In genomic region chr19:56114051-56114694, GRCh38 we compare ENCODE assay signal across 18 cellular contexts. TPM values are rescaled to one million over a fixed set of nuclear protein-coding genes. Genes with fewer than 3 reads are reported as not detected.
DNase-seq lines count a peak whose midpoint lies in the region; ATAC-seq and TF ChIP-seq lines count a peak whose summit lies in the region.
"Had no signal": no experiment of that assay in that cellular context is flagged by ENCODE, and none has a peak within 500 bp of the region (broad histone marks: within the 10 kb centered on the region; RNA-seq: fewer than 3 reads in every experiment).

No MANE protein-coding gene starts in this region.

- peaks cover 92% of the 10 kb centered on the region for H3K79me2 ChIP-seq in mesendoderm (ENCODE audit: control insufficient read depth, insufficient read depth, low read length)
- peaks cover 99% of the 10 kb centered on the region for H3K79me2 ChIP-seq in smooth muscle cell (ENCODE audit: low read depth)

- H3K27ac ChIP-seq in mesendoderm (ENCODE audit: low read depth, low read length): no peak overlapping the region
- H3K27ac ChIP-seq in smooth muscle cell (ENCODE audit: low read depth): no peak overlapping the region
- H3K27ac ChIP-seq: suprapubic skin had no signal

- no peak overlapping the region for H3K4me3 Mint-ChIP-seq in stimulated activated naive CD8-positive, alpha-beta T cell treated with anti-CD3 and anti-CD28 coated beads, Interleukin-15, Interleukin-2, amounts not matched to agents 100 ng/mL and 50 ng/mL, for 24 hours
- peak overlapping the region in 1 of 2 donors; percentile 32 for H3K4me3 Mint-ChIP-seq in stimulated activated naive CD8-positive, alpha-beta T cell treated with anti-CD3 and anti-CD28 coated beads, Interleukin-15, amount 100 ng/mL, for 72 hours
- H3K4me3 Mint-ChIP-seq in activated B cell treated with CpG ODN at 0.5 μM for 24 hours (peak overlapping the region; percentile 35), natural killer cell (peak overlapping the region; percentile 52)
- no peak overlapping the region for H3K4me3 Mint-ChIP-seq in activated CD4-positive, alpha-beta memory T cell treated with anti-CD3 and anti-CD28 coated beads, Interleukin-2, amount 10 ng/mL, durations not matched to agents 7 days and 5 days

- peaks cover 100% of the 10 kb centered on the region for H4K20me1 ChIP-seq in smooth muscle cell (ENCODE audit: low read depth)

- H3K4me1 ChIP-seq in mesendoderm (ENCODE audit: control insufficient read depth, low read depth, low read length) (peaks cover 3% of the 10 kb centered on the region), smooth muscle cell (ENCODE audit: low read depth) (peaks cover 16% of the 10 kb centered on the region)

- H3K27me3 ChIP-seq in mesendoderm (ENCODE audit: insufficient read depth, low read length, poor library complexity) (no peaks in the 10 kb centered on the region), smooth muscle cell (ENCODE audit: low read depth) (no peaks in the 10 kb centered on the region)
- H3K27me3 ChIP-seq: dorsolateral prefrontal cortex, suprapubic skin had no signal

- H2AK5ac ChIP-seq in mesendoderm (ENCODE audit: low read length): no peak overlapping the region

- H3K4me2 ChIP-seq in mesendoderm (ENCODE audit: low read length) (no peak overlapping the region), smooth muscle cell (no peak overlapping the region)

- no peaks in the 10 kb centered on the region for H3K9me3 Mint-ChIP-seq in stimulated activated naive CD8-positive, alpha-beta T cell treated with anti-CD3 and anti-CD28 coated beads, Interleukin-15, Interleukin-2, amounts not matched to agents 100 ng/mL and 50 ng/mL, for 24 hours
- H3K9me3 Mint-ChIP-seq in stimulated activated naive CD8-positive, alpha-beta T cell treated with anti-CD3 and anti-CD28 coated beads, Interleukin-15, amount 100 ng/mL, for 72 hours: no peaks in the 10 kb centered on the region
- H3K9me3 Mint-ChIP-seq in activated B cell treated with CpG ODN at 0.5 μM for 24 hours: no peaks in the 10 kb centered on the region
- H3K9me3 Mint-ChIP-seq in natural killer cell: no peaks in the 10 kb centered on the region
- no peaks in the 10 kb centered on the region for H3K9me3 Mint-ChIP-seq in activated CD4-positive, alpha-beta memory T cell treated with anti-CD3 and anti-CD28 coated beads, Interleukin-2, amount 10 ng/mL, durations not matched to agents 7 days and 5 days

- H4K5ac ChIP-seq in mesendoderm (ENCODE audit: low read length): no peak overlapping the region

- H3K18ac ChIP-seq in mesendoderm (ENCODE audit: low read length): no peak overlapping the region

- no peaks in the 10 kb centered on the region for H3K27me3 Mint-ChIP-seq in stimulated activated naive CD8-positive, alpha-beta T cell treated with anti-CD3 and anti-CD28 coated beads, Interleukin-15, Interleukin-2, amounts not matched to agents 100 ng/mL and 50 ng/mL, for 24 hours
- no peaks in the 10 kb centered on the region for H3K27me3 Mint-ChIP-seq in stimulated activated naive CD8-positive, alpha-beta T cell treated with anti-CD3 and anti-CD28 coated beads, Interleukin-15, amount 100 ng/mL, for 72 hours
- no peaks in the 10 kb centered on the region for H3K27me3 Mint-ChIP-seq in activated B cell treated with CpG ODN at 0.5 μM for 24 hours
- no peaks in the 10 kb centered on the region for H3K27me3 Mint-ChIP-seq in natural killer cell (ENCODE audit: low read depth in 2 of 2)
- no peaks in the 10 kb centered on the region for H3K27me3 Mint-ChIP-seq in activated CD4-positive, alpha-beta memory T cell treated with anti-CD3 and anti-CD28 coated beads, Interleukin-2, amount 10 ng/mL, durations not matched to agents 7 days and 5 days

- H3K9me3 ChIP-seq in smooth muscle cell (replicated peaks; ENCODE audit: low read depth): no peaks in the 10 kb centered on the region
- H3K9me3 ChIP-seq: suprapubic skin had no signal

- H3F3A ChIP-seq in smooth muscle cell (ENCODE audit: low read depth): no peaks in the 10 kb centered on the region

- H2BK15ac ChIP-seq in mesendoderm (replicated peaks; ENCODE audit: low read depth): no peak overlapping the region

- peak overlapping the region; percentile 61 for H3K27ac Mint-ChIP-seq in stimulated activated naive CD8-positive, alpha-beta T cell treated with anti-CD3 and anti-CD28 coated beads, Interleukin-15, Interleukin-2, amounts not matched to agents 100 ng/mL and 50 ng/mL, for 24 hours
- peak overlapping the region in 1 of 2 donors; percentile 60 for H3K27ac Mint-ChIP-seq in stimulated activated naive CD8-positive, alpha-beta T cell treated with anti-CD3 and anti-CD28 coated beads, Interleukin-15, amount 100 ng/mL, for 72 hours
- H3K27ac Mint-ChIP-seq in activated B cell treated with CpG ODN at 0.5 μM for 24 hours: peak overlapping the region; percentile 78
- peak overlapping the region; percentile 78 to 85 for H3K27ac Mint-ChIP-seq in natural killer cell
- H3K27ac Mint-ChIP-seq in activated CD4-positive, alpha-beta memory T cell treated with anti-CD3 and anti-CD28 coated beads, Interleukin-2, amount 10 ng/mL, durations not matched to agents 7 days and 5 days: no peak overlapping the region

- H2BK120ac ChIP-seq in mesendoderm (ENCODE audit: low read depth, low read length): no peak overlapping the region

- no peak for TF ChIP-seq CTCF in activated B cell treated with CpG ODN at 0.5 μM for 24 hours (IDR thresholded peaks at IDR 0.05)
- no peak for TF ChIP-seq CTCF in natural killer cell (IDR thresholded peaks at IDR 0.05)
- no peak for TF ChIP-seq CTCF in smooth muscle cell (IDR thresholded peaks at IDR 0.05; ENCODE audit: borderline replicate concordance, insufficient read depth, poor library complexity, severe bottlenecking)

- no peak overlapping the region for H3K4ac ChIP-seq in mesendoderm (ENCODE audit: low read depth, low read length)

- POLR2A ChIA-PET in activated B cell treated with CpG ODN at 0.5 μM for 24 hours (lab: Charles Lee): no interaction called here
- POLR2A ChIA-PET in activated CD4-positive, alpha-beta memory T cell treated with anti-CD3 and anti-CD28 coated beads, Interleukin-2, amount 10 ng/mL, durations not matched to agents 7 days and 5 days (lab: Charles Lee): no interaction called here

- no peak overlapping the region for H2BK5ac ChIP-seq in mesendoderm (ENCODE audit: low read length)

- no peak overlapping the region for H3K56ac ChIP-seq in mesendoderm (ENCODE audit: low read length)

- H3K36me3 Mint-ChIP-seq in stimulated activated naive CD8-positive, alpha-beta T cell treated with anti-CD3 and anti-CD28 coated beads, Interleukin-15, Interleukin-2, amounts not matched to agents 100 ng/mL and 50 ng/mL, for 24 hours (ENCODE audit: low read depth): peaks cover 11% of the 10 kb centered on the region
- H3K36me3 Mint-ChIP-seq in activated B cell treated with CpG ODN at 0.5 μM for 24 hours (ENCODE audit: low read depth) (peaks cover 12% of the 10 kb centered on the region), natural killer cell (no peaks in the 10 kb centered on the region)
- H3K36me3 Mint-ChIP-seq in activated CD4-positive, alpha-beta memory T cell treated with anti-CD3 and anti-CD28 coated beads, Interleukin-2, amount 10 ng/mL, durations not matched to agents 7 days and 5 days (ENCODE audit: low read depth): peaks cover 7% of the 10 kb centered on the region

- CTCF ChIA-PET in activated B cell treated with CpG ODN at 0.5 μM for 24 hours (lab: Charles Lee): no interaction called here
- CTCF ChIA-PET in activated CD4-positive, alpha-beta memory T cell treated with anti-CD3 and anti-CD28 coated beads, Interleukin-2, amount 10 ng/mL, durations not matched to agents 7 days and 5 days (lab: Charles Lee): no interaction called here

- intact Hi-C loops in activated B cell treated with CpG ODN at 0.5 μM for 24 hours (cut with micrococcal nuclease) (no loop called here), natural killer cell (cut with micrococcal nuclease) (no loop called here)

- H3K36me3 ChIP-seq in mesendoderm (ENCODE audit: control insufficient read depth, insufficient read depth, low read length) (peaks cover 1% of the 10 kb centered on the region), smooth muscle cell (ENCODE audit: low read depth) (no peaks in the 10 kb centered on the region)
- H3K36me3 ChIP-seq: suprapubic skin had no signal

- H2AFZ ChIP-seq in smooth muscle cell (ENCODE audit: low read depth): no peak overlapping the region

- H3K9ac ChIP-seq in mesendoderm (ENCODE audit: low read length) (no peak overlapping the region), smooth muscle cell (ENCODE audit: low read depth) (no peak overlapping the region)

- peaks cover 72% of the 10 kb centered on the region for H3K4me1 Mint-ChIP-seq in stimulated activated naive CD8-positive, alpha-beta T cell treated with anti-CD3 and anti-CD28 coated beads, Interleukin-15, Interleukin-2, amounts not matched to agents 100 ng/mL and 50 ng/mL, for 24 hours (ENCODE audit: low read depth)
- H3K4me1 Mint-ChIP-seq in stimulated activated naive CD8-positive, alpha-beta T cell treated with anti-CD3 and anti-CD28 coated beads, Interleukin-15, amount 100 ng/mL, for 72 hours: peaks cover 85% of the 10 kb centered on the region
- H3K4me1 Mint-ChIP-seq in activated B cell treated with CpG ODN at 0.5 μM for 24 hours (peaks cover 83% of the 10 kb centered on the region), natural killer cell (peaks cover 43 to 53% of the 10 kb centered on the region in 2 donors)
- peaks cover 35% of the 10 kb centered on the region for H3K4me1 Mint-ChIP-seq in activated CD4-positive, alpha-beta memory T cell treated with anti-CD3 and anti-CD28 coated beads, Interleukin-2, amount 10 ng/mL, durations not matched to agents 7 days and 5 days

- H3K23ac ChIP-seq in mesendoderm (ENCODE audit: low read length): no peak overlapping the region

- peaks cover 17% of the 10 kb centered on the region for H3K79me1 ChIP-seq in mesendoderm (ENCODE audit: low read length)

- WGBS in mesendoderm (ENCODE audit: extremely low coverage, insufficient coverage, low lambda C conversion rate): no CpG with 5 or more reads among the region's 19 CpGs
- 88% methylated on average over 18 of the region's 19 CpGs for WGBS in smooth muscle cell (ENCODE audit: low lambda C conversion rate)

- H4K8ac ChIP-seq in mesendoderm (ENCODE audit: low read depth, low read length): no peak overlapping the region

- ATAC-seq in stimulated activated naive CD8-positive, alpha-beta T cell treated with anti-CD3 and anti-CD28 coated beads, Interleukin-15, amount 100 ng/mL, for 72 hours: no peak
- ATAC-seq in activated B cell treated with CpG ODN at 0.5 μM for 24 hours (ENCODE audit: low read depth) (no peak), natural killer cell (no peak)

- H3K4me3 ChIP-seq in mesendoderm (ENCODE audit: low read length) (no peak overlapping the region), smooth muscle cell (no peak overlapping the region)
- H3K4me3 ChIP-seq: dorsolateral prefrontal cortex, lung, suprapubic skin had no signal

- no peak for DNase-seq in stimulated activated naive CD8-positive, alpha-beta T cell treated with anti-CD3 and anti-CD28 coated beads, Interleukin-15, amount 100 ng/mL, for 72 hours
- no peak for DNase-seq in activated B cell treated with CpG ODN at 0.5 μM for 24 hours
- DNase-seq in natural killer cell: no peak
- DNase-seq in mesendoderm: no peak
- no peak for DNase-seq in T-helper 1 cell
- no peak for DNase-seq in smooth muscle cell (lab: John Stamatoyannopoulos, UW; ENCODE audit: unreplicated experiment)
- no peak for DNase-seq in activated CD4-positive, alpha-beta memory T cell treated with anti-CD3 and anti-CD28 coated beads, Interleukin-2, amount 10 ng/mL, durations not matched to agents 7 days and 5 days
- DNase-seq: activated CD4-positive, CD25-positive, alpha-beta regulatory T cell treated with anti-CD3 and anti-CD28 coated beads, Interleukin-2, amount 50 U/mL, for 72 hours; activated T-cell treated with anti-CD3 and anti-CD28 coated beads, Interleukin-2, amount 50 U/mL, for 48 hours; dorsolateral prefrontal cortex; EL; HCEC 1CT; KBM-7; NCI-H1417; NCI-H526 had no signal

RNA-seq across cellular contexts. Expression of gene ZNF787, which starts 6.9 kb away (rescaled TPM):
- total RNA-seq in activated B cell treated with CpG ODN at 0.5 μM for 24 hours: 40.8 and 42.3 TPM in 2 replicates
- 10 to 100 TPM; 23.9 to 42.0 (median 36.9) TPM for total RNA-seq in natural killer cell
- polyA plus RNA-seq in mesendoderm (2013, experiment 1 of 2): 50.7 TPM
- polyA plus RNA-seq in mesendoderm (2013, experiment 2 of 2): 51.3 TPM
- total RNA-seq in smooth muscle cell: 7.4 and 10.0 TPM in 2 replicates
- polyA plus RNA-seq in smooth muscle cell: 20.3 and 22.8 TPM in 2 replicates
- total RNA-seq in activated CD4-positive, alpha-beta memory T cell treated with anti-CD3 and anti-CD28 coated beads, Interleukin-2, amount 10 ng/mL, durations not matched to agents 7 days and 5 days: 10 to 100 TPM; 30.0 to 31.1 TPM

RNA-seq across cellular contexts. Expression of gene ZNF444, which starts 26.9 kb away (rescaled TPM):
- 28.1 and 32.1 TPM in 2 replicates for total RNA-seq in activated B cell treated with CpG ODN at 0.5 μM for 24 hours
- 10 to 100 TPM; 14.5 to 21.9 (median 16.7) TPM for total RNA-seq in natural killer cell
- 19.9 TPM for polyA plus RNA-seq in mesendoderm (2013, experiment 1 of 2)
- 20.3 TPM for polyA plus RNA-seq in mesendoderm (2013, experiment 2 of 2)
- total RNA-seq in smooth muscle cell: 10.8 and 20.0 TPM in 2 replicates
- polyA plus RNA-seq in smooth muscle cell: 40.6 and 55.5 TPM in 2 replicates
- total RNA-seq in activated CD4-positive, alpha-beta memory T cell treated with anti-CD3 and anti-CD28 coated beads, Interleukin-2, amount 10 ng/mL, durations not matched to agents 7 days and 5 days: 10 to 100 TPM; 25.7 to 26.3 TPM

Comparison
In these comparisons a context has a peak if more than half of its experiments do, and no peak if none do; other contexts are left out.
1. H3K4me3 Mint-ChIP-seq: peak in activated B cell treated with CpG ODN at 0.5 μM for 24 hours (single experiment) and natural killer cell (single experiment); none in stimulated activated naive CD8-positive, alpha-beta T cell treated with anti-CD3 and anti-CD28 coated beads, Interleukin-15, Interleukin-2, amounts not matched to agents 100 ng/mL and 50 ng/mL, for 24 hours (single experiment) and activated CD4-positive, alpha-beta memory T cell treated with anti-CD3 and anti-CD28 coated beads, Interleukin-2, amount 10 ng/mL, durations not matched to agents 7 days and 5 days (single experiment).